Comparison of ENCODE assay signal across 30 cellular contexts in genomic region chr6:169332250-169332649, GRCh38.
"Had no signal": no experiment of that assay in that cellular context is flagged by ENCODE, and none has a peak within 500 bp of the region (broad histone marks: within the 10 kb centered on the region; RNA-seq: fewer than 3 reads in every experiment).

No MANE protein-coding gene starts in this region.

- DNase-seq: activated effector memory CD4-positive, alpha-beta T cell treated with anti-CD3 and anti-CD28 coated beads, Interleukin-2, amount 50 U/mL, for 16 hours; activated effector memory CD4-positive, alpha-beta T cell treated with Interleukin-2 at 50 U/mL for 16 hours; activated gamma-delta T cell; activated gamma-delta T cell treated with Interleukin-2 at 50 U/mL for 16 hours; activated naive CD4-positive, alpha-beta T cell; activated naive CD4-positive, alpha-beta T cell treated with anti-CD3 and anti-CD28 coated beads for 36 hours; activated naive CD4-positive, alpha-beta T cell treated with anti-CD3 and anti-CD28 coated beads, Interleukin-2, amount 10 ng/mL, durations not matched to agents 7 days and 5 days; activated naive CD4-positive, alpha-beta T cell treated with anti-CD3 and anti-CD28 coated beads, Interleukin-2, amount 50 U/mL, for 16 hours; activated naive CD4-positive, alpha-beta T cell treated with Interleukin-2 at 50 U/mL for 16 hours; activated naive CD8-positive, alpha-beta T cell treated with anti-CD3 and anti-CD28 coated beads for 36 hours; activated naive CD8-positive, alpha-beta T cell treated with anti-CD3 and anti-CD28 coated beads, Interleukin-2, amount 10 ng/mL, durations not matched to agents 7 days and 5 days; activated naive CD8-positive, alpha-beta T cell treated with anti-CD3 and anti-CD28 coated beads, Interleukin-2, amount 50 U/mL, for 24 hours; activated T-cell treated with anti-CD3 and anti-CD28 coated beads, Interleukin-2, amount 50 U/mL, for 1 hour; activated T-cell treated with anti-CD3 and anti-CD28 coated beads, Interleukin-2, amount 50 U/mL, for 24 hours; activated T-cell treated with anti-CD3 and anti-CD28 coated beads, Interleukin-2, amount 50 U/mL, for 4 hours; activated T-cell treated with anti-CD3 and anti-CD28 coated beads, Interleukin-2, amount 50 U/mL, for 48 hours; activated T-cell treated with anti-CD3 and anti-CD28 coated beads, Interleukin-2, amount 50 U/mL, for 72 hours; adrenal gland; amniotic stem cell; amygdala; anterior cingulate cortex; aorta; body of pancreas; brain microvascular endothelial cell; caudate nucleus; central memory CD4-positive, alpha-beta T cell; cerebellar nuclear complex had no signal

- H3K4me3 ChIP-seq: adrenal gland, ascending aorta, body of pancreas, breast epithelium, cardiac muscle cell had no signal

- H3K9me3 ChIP-seq: adrenal gland, ascending aorta, body of pancreas, breast epithelium had no signal

- H3K27me3 ChIP-seq: adrenal gland, ascending aorta, body of pancreas, brain microvascular endothelial cell, breast epithelium, cardiac muscle cell had no signal

- H3K4me1 ChIP-seq: adrenal gland, ascending aorta, body of pancreas, breast epithelium had no signal

- H3K36me3 ChIP-seq: adrenal gland, ascending aorta, brain microvascular endothelial cell, breast epithelium, cardiac muscle cell had no signal

- H3K27ac ChIP-seq: adrenal gland, ascending aorta, body of pancreas, brain microvascular endothelial cell, cardiac muscle cell had no signal
